30 cellular contexts compared by ENCODE assay signal in genomic region chr4:120664851-120665250, GRCh38.
"Had no signal": no experiment of that assay in that cellular context is flagged by ENCODE, and none has a peak within 500 bp of the region (broad histone marks: within the 10 kb centered on the region; RNA-seq: fewer than 3 reads in every experiment).

No MANE protein-coding gene starts in this region.

- H3K27ac ChIP-seq: ascending aorta, cardiac muscle cell, VCaP had no signal

- ATAC-seq: activated CD4-positive, alpha-beta T cell treated with anti-CD3 and anti-CD28 coated beads for 36 hours; activated CD4-positive, CD25-positive, alpha-beta regulatory T cell treated with anti-CD3 and anti-CD28 coated beads, Interleukin-2, amount 50 U/mL, for 24 hours; activated CD8-positive, alpha-beta memory T cell treated with anti-CD3 and anti-CD28 coated beads, Interleukin-2, amount 10 ng/mL, durations not matched to agents 7 days and 5 days; activated CD8-positive, alpha-beta T cell treated with anti-CD3 and anti-CD28 coated beads, Interleukin-2, amount 10 ng/mL, durations not matched to agents 7 days and 5 days; activated naive CD8-positive, alpha-beta T cell treated with anti-CD3 and anti-CD28 coated beads, Interleukin-2, amount 50 U/mL, for 24 hours; WTC11 had no signal

- H3K36me3 ChIP-seq: ascending aorta, cardiac muscle cell had no signal

- DNase-seq: activated CD4-positive, alpha-beta memory T cell treated with anti-CD3 and anti-CD28 coated beads, Interleukin-2, amount 10 ng/mL, durations not matched to agents 7 days and 5 days; activated CD4-positive, alpha-beta T cell treated with anti-CD3 and anti-CD28 coated beads for 1 hour; activated CD4-positive, alpha-beta T cell treated with anti-CD3 and anti-CD28 coated beads for 36 hours; activated CD4-positive, alpha-beta T cell treated with anti-CD3 and anti-CD28 coated beads for 48 hours; activated CD4-positive, alpha-beta T cell treated with anti-CD3 and anti-CD28 coated beads, Interleukin-2, amount 10 ng/mL, durations not matched to agents 7 days and 5 days; activated CD4-positive, alpha-beta T cell treated with anti-CD3 and anti-CD28 coated beads, Interleukin-2, amount 50 U/mL, for 48 hours; activated CD4-positive, CD25-positive, alpha-beta regulatory T cell; activated CD8-positive, alpha-beta memory T cell treated with anti-CD3 and anti-CD28 coated beads for 24 hours; activated CD8-positive, alpha-beta memory T cell treated with anti-CD3 and anti-CD28 coated beads, Interleukin-2, amount 10 ng/mL, durations not matched to agents 7 days and 5 days; activated CD8-positive, alpha-beta memory T cell treated with anti-CD3 and anti-CD28 coated beads, Interleukin-2, amount 50 U/mL, for 48 hours; activated CD8-positive, alpha-beta T cell treated with anti-CD3 and anti-CD28 coated beads, Interleukin-2, amount 10 ng/mL, durations not matched to agents 7 days and 5 days; activated effector memory CD4-positive, alpha-beta T cell treated with Interleukin-2 at 50 U/mL for 16 hours; activated gamma-delta T cell; activated naive CD4-positive, alpha-beta T cell treated with anti-CD3 and anti-CD28 coated beads, Interleukin-2, amount 10 ng/mL, durations not matched to agents 7 days and 5 days; activated naive CD4-positive, alpha-beta T cell treated with Interleukin-2 at 50 U/mL for 16 hours; activated naive CD8-positive, alpha-beta T cell treated with anti-CD3 and anti-CD28 coated beads, Interleukin-2, amount 10 ng/mL, durations not matched to agents 7 days and 5 days; activated naive CD8-positive, alpha-beta T cell treated with anti-CD3 and anti-CD28 coated beads, Interleukin-2, amount 50 U/mL, for 24 hours; activated T-cell treated with anti-CD3 and anti-CD28 coated beads, Interleukin-2, amount 50 U/mL, for 24 hours; activated T-cell treated with anti-CD3 and anti-CD28 coated beads, Interleukin-2, amount 50 U/mL, for 48 hours; amygdala; anterior cingulate cortex; caudate nucleus; cerebellar nuclear complex; T-helper 2 cell; T-helper 9 cell had no signal

- H3K4me3 ChIP-seq: ascending aorta, cardiac muscle cell had no signal

- H3K9me3 ChIP-seq: ascending aorta had no signal

- H3K27me3 ChIP-seq: ascending aorta, cardiac muscle cell had no signal
